24 cellular contexts compared by ENCODE assay signal in the genomic region with DNA sequence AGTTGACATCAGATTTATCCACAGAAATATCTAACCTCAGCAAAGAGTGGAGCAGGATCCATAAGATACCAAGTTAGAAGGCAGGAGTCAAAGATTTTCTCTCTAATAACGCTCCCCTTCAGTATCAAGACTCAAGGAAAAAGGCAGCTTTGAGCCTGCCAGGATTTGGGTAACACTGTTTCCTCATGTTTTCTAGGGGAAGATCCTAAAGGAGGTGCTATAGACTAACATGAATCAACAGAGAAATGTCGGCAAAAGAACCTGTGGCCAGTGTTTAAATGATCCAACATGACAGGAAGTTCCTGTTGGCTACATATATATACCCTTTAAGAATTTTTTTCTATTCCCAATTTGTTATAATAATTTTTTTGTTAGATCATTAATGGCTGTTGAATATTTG.
A peak's percentile ranks its signal among the peaks of the same experiment; 100 is the strongest.
DNase-seq lines count a peak whose midpoint lies in the region; ATAC-seq, FAIRE-seq and TF ChIP-seq lines count a peak whose summit lies in the region.
"Had no signal": no experiment of that assay in that cellular context is flagged by ENCODE, and none has a peak within 500 bp of the region (broad histone marks: within the 10 kb centered on the region; RNA-seq: fewer than 3 reads in every experiment).

No MANE protein-coding gene starts in this region.

- in situ Hi-C loops in transverse colon (cut with MboI; ENCODE audit: low pct_ligation_motif_present in 1 of 4, low pct_unique_long_range_greater_than_20kb in 1 of 4, low sequenced_read_pairs in 3 of 4), result loop anchor here in 1 of 4 donors (25.0 kb wide), 1 partner anchor 165 kb away; no protein-coding TSS in a partner anchor

- H3K27ac ChIP-seq in heart left ventricle (no peak overlapping the region), transverse colon (no peak overlapping the region), kidney (ENCODE audit: low read depth in 2 of 2, low read length in 2 of 2) (no peak overlapping the region)
- H3K27ac ChIP-seq: BLaER1 treated with 17β-estradiol and CSF1 and Interleukin-3, amounts not matched to agents 10 nM and 100 nM; psoas muscle; stomach had no signal

- FAIRE-seq in kidney (lab: Jason Lieb, UNC), result no peak
- FAIRE-seq: astrocyte had no signal

- H3K9me3 ChIP-seq in heart left ventricle (peaks cover 0 to 15% (median 0%) of the 10 kb centered on the region in 12 donors), transverse colon (no peaks in the 10 kb centered on the region), kidney (ENCODE audit: control insufficient read depth in 1 of 2, low read length in 2 of 2) (no peaks in the 10 kb centered on the region)
- H3K9me3 ChIP-seq: BLaER1 treated with 17β-estradiol and CSF1 and Interleukin-3, amounts not matched to agents 10 nM and 100 nM; stomach had no signal

- TF ChIP-seq CTCF in heart left ventricle (IDR thresholded peaks at IDR 0.05) (peak in 7 of 12 donors; percentile 7 to 40 (median 14)), NB4 (IDR thresholded peaks at IDR 0.05; ENCODE audit: low read depth, low read length) (no peak), transverse colon (IDR thresholded peaks at IDR 0.05) (no peak), kidney (IDR thresholded peaks at IDR 0.05; ENCODE audit: borderline replicate concordance, extremely low read depth, insufficient read depth) (no peak)

- TF ChIP-seq POLR2A in heart left ventricle (IDR thresholded peaks at IDR 0.05) (no peak), NB4 (IDR thresholded peaks at IDR 0.05; ENCODE audit: extremely low read depth, insufficient read length) (no peak), transverse colon (IDR thresholded peaks at IDR 0.05) (no peak)

- 67 to 80% (median 73%) methylated on average over 2 of the region's 2 CpGs for WGBS in heart left ventricle, 4 donors
- 42 to 67% methylated on average over 2 of the region's 2 CpGs for WGBS in transverse colon (ENCODE audit: low coverage in 1 of 2), 2 donors

- no peak for TF ChIP-seq EP300 in transverse colon (IDR thresholded peaks at IDR 0.05; ENCODE audit: low read depth)

- H3K9ac ChIP-seq in kidney (ENCODE audit: low read length in 2 of 2), result no peak overlapping the region
- H3K9ac ChIP-seq: BLaER1 treated with 17β-estradiol and CSF1 and Interleukin-3, amounts not matched to agents 10 nM and 100 nM had no signal

- H3K27me3 ChIP-seq in heart left ventricle (no peaks in the 10 kb centered on the region), transverse colon (no peaks in the 10 kb centered on the region)
- H3K27me3 ChIP-seq: BLaER1 treated with 17β-estradiol and CSF1 and Interleukin-3, amounts not matched to agents 10 nM and 100 nM; stomach had no signal

- H3K36me3 ChIP-seq in heart left ventricle, result no peaks in the 10 kb centered on the region
- no peaks in the 10 kb centered on the region for H3K36me3 ChIP-seq in transverse colon
- no peaks in the 10 kb centered on the region for H3K36me3 ChIP-seq in kidney (ENCODE audit: control insufficient read depth in 1 of 2, insufficient read depth in 2 of 2, low read length in 2 of 2)
- H3K36me3 ChIP-seq: BLaER1 treated with 17β-estradiol and CSF1 and Interleukin-3, amounts not matched to agents 10 nM and 100 nM; stomach had no signal

- H3K4me3 ChIP-seq in heart left ventricle (no peak overlapping the region), NB4 (ENCODE audit: low read depth, low read length) (no peak overlapping the region), transverse colon (no peak overlapping the region), kidney (ENCODE audit: low read length in 2 of 2) (no peak overlapping the region)
- H3K4me3 ChIP-seq: BLaER1 treated with 17β-estradiol and CSF1 and Interleukin-3, amounts not matched to agents 10 nM and 100 nM; psoas muscle; stomach had no signal

- no peaks in the 10 kb centered on the region for H3K4me1 ChIP-seq in heart left ventricle
- H3K4me1 ChIP-seq in transverse colon, result no peaks in the 10 kb centered on the region
- H3K4me1 ChIP-seq in kidney (ENCODE audit: control insufficient read depth in 1 of 2, insufficient read depth in 1 of 2, low read depth in 1 of 2, low read length in 2 of 2), result no peaks in the 10 kb centered on the region
- H3K4me1 ChIP-seq: psoas muscle, stomach had no signal

- ATAC-seq in heart left ventricle (no peak), Right ventricle myocardium inferior (no peak), HG03095 (IDR thresholded peaks at IDR 0.05; ENCODE audit: unreplicated experiment) (no peak), GM19397 (IDR thresholded peaks at IDR 0.05; ENCODE audit: unreplicated experiment) (no peak)
- ATAC-seq: psoas muscle had no signal

- DNase-seq in heart left ventricle (no peak), Right ventricle myocardium inferior (ENCODE audit: missing footprints) (no peak), NB4 (ENCODE audit: low read depth) (peak; percentile 7), cerebellar cortex (ENCODE audit: low spot score) (peak; percentile 46), transverse colon (no peak), kidney (no peak)
- DNase-seq: activated B cell treated with CpG ODN at 0.5 μM for 24 hours; activated CD4-positive, alpha-beta memory T cell treated with anti-CD3 and anti-CD28 coated beads for 36 hours; activated effector memory CD4-positive, alpha-beta T cell treated with Interleukin-2 at 50 U/mL for 16 hours; activated naive CD8-positive, alpha-beta T cell treated with anti-CD3 and anti-CD28 coated beads for 36 hours; Karpas-422; NCI-H1105; NCI-H2081; NCI-H446; psoas muscle; SHP77; stimulated activated CD8-positive, alpha-beta memory T cell treated with anti-CD3 and anti-CD28 coated beads, Interleukin-4, amount 100 ng/mL, for 48 hours; stomach; T-helper 9 cell; trophoblast cell had no signal

- intact Hi-C loops in heart left ventricle (cut with DNase I), result loop anchor here in 1 of 10 donors (10.0 kb wide), 1 partner anchor 58 kb away; no protein-coding TSS in a partner anchor
- intact Hi-C loops in Right ventricle myocardium inferior (cut with DNase I), result loop anchor here (5.0 kb wide), 1 partner anchor 145 kb away; no protein-coding TSS in a partner anchor
- intact Hi-C loops in transverse colon (cut with DNase I; ENCODE audit: low total_unique reads), result no loop called here
- intact Hi-C loops in kidney (cut with DNase I), result no loop called here

Comparison
In these comparisons a context has a peak if more than half of its experiments do, and no peak if none do; other contexts are left out.
1. DNase-seq: peak in NB4 (single experiment) and cerebellar cortex (single experiment); none in heart left ventricle (0 of 5), Right ventricle myocardium inferior (single experiment), transverse colon (single experiment) and kidney (single experiment).
2. CTCF ChIP-seq: peak in heart left ventricle (7 of 12); none in NB4 (single experiment), transverse colon (0 of 5) and kidney (single experiment).